ENCODE assay signal across 11 cellular contexts in the genomic region with DNA sequence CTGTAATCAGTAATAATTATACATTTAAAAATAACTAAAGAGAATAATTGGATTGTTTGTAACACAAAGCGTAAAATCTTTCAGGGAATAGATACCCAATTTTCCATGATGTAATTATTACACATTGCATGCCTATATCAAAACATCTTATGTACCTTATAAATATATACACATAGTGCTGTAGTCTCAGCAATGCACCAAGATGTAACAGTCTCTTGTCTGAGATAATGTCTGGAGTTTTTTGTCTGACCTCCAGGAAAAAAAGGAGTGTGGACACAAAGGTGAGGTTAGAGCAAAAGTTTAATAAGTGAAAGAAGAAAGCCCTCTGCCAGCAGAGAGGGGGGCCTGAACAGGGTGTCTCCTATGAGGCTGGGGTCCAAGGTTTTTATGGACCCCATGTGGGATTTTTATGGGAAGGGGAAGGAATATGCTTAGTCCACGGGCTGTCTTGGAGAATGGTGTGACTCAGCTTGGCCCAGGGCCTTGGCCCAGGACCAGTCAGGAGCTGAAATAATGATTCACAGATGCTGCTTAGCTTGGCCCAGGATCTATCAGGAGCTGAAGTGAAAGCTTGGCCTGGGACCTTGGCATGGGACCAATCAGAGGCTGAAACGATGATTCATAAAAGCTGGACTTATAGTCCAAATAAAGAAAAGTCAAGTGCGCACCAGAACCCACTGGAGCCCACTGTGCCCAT.
DNase-seq lines count a peak whose midpoint lies in the region; ATAC-seq and TF ChIP-seq lines count a peak whose summit lies in the region.
"Had no signal": no experiment of that assay in that cellular context is flagged by ENCODE, and none has a peak within 500 bp of the region (broad histone marks: within the 10 kb centered on the region; RNA-seq: fewer than 3 reads in every experiment).

No MANE protein-coding gene starts in this region.

- no peaks in the 10 kb centered on the region for H3K9me2 ChIP-seq in HCT116 (ENCODE audit: insufficient read depth)

- no peaks in the 10 kb centered on the region for H3K27me3 ChIP-seq in HCT116 (ENCODE audit: insufficient read depth, low read length)
- no peaks in the 10 kb centered on the region for H3K27me3 ChIP-seq in body of pancreas
- H3K27me3 ChIP-seq in kidney epithelial cell (ENCODE audit: control insufficient read depth, insufficient read depth, low read length) = no peaks in the 10 kb centered on the region
- H3K27me3 ChIP-seq in stomach smooth muscle (ENCODE audit: control insufficient read depth in 1 of 2, insufficient read depth in 2 of 2, low read length in 2 of 2) = no peaks in the 10 kb centered on the region
- H3K27me3 ChIP-seq in A673 (replicated peaks; ENCODE audit: insufficient read depth, low read depth, low read length, poor library complexity) = no peaks in the 10 kb centered on the region

- no peaks in the 10 kb centered on the region for H3K36me3 Mint-ChIP-seq in activated T-cell treated with anti-CD3 and anti-CD28 coated beads, Interleukin-2, amount 50 U/mL, for 72 hours (ENCODE audit: insufficient read depth in 2 of 2)
- H3K36me3 Mint-ChIP-seq: activated naive CD8-positive, alpha-beta T cell had no signal

- no peak overlapping the region for H3K27ac ChIP-seq in HCT116 (ENCODE audit: low read depth, low read length)
- peak overlapping the region in 2 of 4 donors; percentile 8 to 31 for H3K27ac ChIP-seq in body of pancreas
- peak overlapping the region; percentile 43 for H3K27ac ChIP-seq in stomach smooth muscle (ENCODE audit: low read length)
- no peak overlapping the region for H3K27ac ChIP-seq in A673 (ENCODE audit: low read depth, low read length, poor library complexity, severe bottlenecking)

- no peaks in the 10 kb centered on the region for H4K20me1 ChIP-seq in HCT116 (ENCODE audit: insufficient read depth)

- CTCF ChIA-PET in HCT116 (lab: Charles Lee) = no interaction called here
- CTCF ChIA-PET in A673 (lab: Charles Lee) = no interaction called here

- no peaks in the 10 kb centered on the region for H3K79me2 ChIP-seq in HCT116 (ENCODE audit: insufficient read depth, low read length)

- TF ChIP-seq POLR2A in HCT116 (IDR thresholded peaks at IDR 0.05; ENCODE audit: borderline replicate concordance, extremely low read depth, insufficient read depth, insufficient read length) (no peak), body of pancreas (IDR thresholded peaks at IDR 0.05) (no peak)

- H3K27ac Mint-ChIP-seq in activated T-cell treated with anti-CD3 and anti-CD28 coated beads, Interleukin-2, amount 50 U/mL, for 72 hours = no peak overlapping the region
- H3K27ac Mint-ChIP-seq: activated naive CD8-positive, alpha-beta T cell; T-helper 17 cell had no signal

- peaks cover 14 to 17% of the 10 kb centered on the region in 2 experiments for H3K4me1 ChIP-seq in HCT116 (ENCODE audit: control insufficient read depth in 1 of 2, insufficient read depth in 2 of 2, low read length in 2 of 2)
- H3K4me1 ChIP-seq in body of pancreas = peaks cover 7% of the 10 kb centered on the region
- peaks cover 7% of the 10 kb centered on the region for H3K4me1 ChIP-seq in stomach smooth muscle (ENCODE audit: control insufficient read depth, insufficient read depth, low read length)
- H3K4me1 ChIP-seq in A673 (ENCODE audit: insufficient read depth, low read length, poor library complexity, severe bottlenecking) = peaks cover 6% of the 10 kb centered on the region
- H3K4me1 ChIP-seq: HAP-1 had no signal

- TF ChIP-seq CTCF in HCT116 (IDR thresholded peaks at IDR 0.05 in 2 of 3, conservative IDR thresholded peaks at IDR 0.05 in 1 of 3; ENCODE audit: borderline replicate concordance in 1 of 3, insufficient read depth in 1 of 3, low read depth in 2 of 3, low read length in 2 of 3) = no peak
- TF ChIP-seq CTCF in body of pancreas (IDR thresholded peaks at IDR 0.05) = no peak
- TF ChIP-seq CTCF in kidney epithelial cell (IDR thresholded peaks at IDR 0.05; ENCODE audit: insufficient read depth, low read length, poor library complexity, severe bottlenecking) = no peak
- TF ChIP-seq CTCF in A673 (conservative IDR thresholded peaks at IDR 0.05; ENCODE audit: low read depth, low read length) = no peak

- RAD21 ChIA-PET in HCT116 (lab: Charles Lee; ENCODE audit: low non-redundant PET in 1 of 2, low total read pairs in 2 of 2, uncharacterized antibody in 2 of 2, unreplicated experiment in 2 of 2) = no interaction called here

- H3K36me3 ChIP-seq in HCT116 (ENCODE audit: control insufficient read depth in 1 of 2, insufficient read depth in 2 of 2, low read length in 2 of 2) = no peaks in the 10 kb centered on the region
- no peaks in the 10 kb centered on the region for H3K36me3 ChIP-seq in body of pancreas (replicated peaks in 1 of 2; ENCODE audit: insufficient read depth in 1 of 2, low read depth in 2 of 2)
- H3K36me3 ChIP-seq in kidney epithelial cell (ENCODE audit: control insufficient read depth, insufficient read depth, low read length) = no peaks in the 10 kb centered on the region
- no peaks in the 10 kb centered on the region for H3K36me3 ChIP-seq in stomach smooth muscle (ENCODE audit: control insufficient read depth in 2 of 2, insufficient read depth in 2 of 2, low read length in 2 of 2)
- no peaks in the 10 kb centered on the region for H3K36me3 ChIP-seq in A673 (ENCODE audit: insufficient read depth, low read length, poor library complexity, severe bottlenecking)
- H3K36me3 ChIP-seq: HAP-1 had no signal

- H3K27me3 Mint-ChIP-seq in activated T-cell treated with anti-CD3 and anti-CD28 coated beads, Interleukin-2, amount 50 U/mL, for 72 hours (ENCODE audit: low read depth) = no peaks in the 10 kb centered on the region
- H3K27me3 Mint-ChIP-seq: activated naive CD8-positive, alpha-beta T cell; T-helper 17 cell had no signal

- POLR2A ChIA-PET in HCT116 (lab: Charles Lee) = no interaction called here
- POLR2A ChIA-PET in A673 (lab: Charles Lee; ENCODE audit: low non-redundant PET) = no interaction called here

- no peak for TF ChIP-seq RAD21 in HCT116 (IDR thresholded peaks at IDR 0.05; ENCODE audit: low read depth)

- no peak overlapping the region for H3K4me3 Mint-ChIP-seq in activated T-cell treated with anti-CD3 and anti-CD28 coated beads, Interleukin-2, amount 50 U/mL, for 72 hours
- H3K4me3 Mint-ChIP-seq: activated naive CD8-positive, alpha-beta T cell; T-helper 17 cell had no signal

- peaks cover 3 to 4% of the 10 kb centered on the region in 2 donors for H3K9me3 Mint-ChIP-seq in activated T-cell treated with anti-CD3 and anti-CD28 coated beads, Interleukin-2, amount 50 U/mL, for 72 hours

- no peaks in the 10 kb centered on the region for H3K4me1 Mint-ChIP-seq in activated T-cell treated with anti-CD3 and anti-CD28 coated beads, Interleukin-2, amount 50 U/mL, for 72 hours (ENCODE audit: low read depth)
- H3K4me1 Mint-ChIP-seq: T-helper 17 cell had no signal

- no peaks in the 10 kb centered on the region for H3K9me3 ChIP-seq in HCT116 (ENCODE audit: control insufficient read depth in 1 of 2, insufficient read depth in 1 of 2, low read depth in 1 of 2, low read length in 2 of 2)
- H3K9me3 ChIP-seq in body of pancreas = no peaks in the 10 kb centered on the region
- H3K9me3 ChIP-seq in stomach smooth muscle (ENCODE audit: control insufficient read depth in 2 of 2, low read length in 2 of 2) = peaks cover 0 to 3% of the 10 kb centered on the region in 2 donors
- no peaks in the 10 kb centered on the region for H3K9me3 ChIP-seq in A673 (ENCODE audit: low read depth, low read length, poor library complexity, severe bottlenecking)
- H3K9me3 ChIP-seq: HAP-1 had no signal

- H3K4me3 ChIP-seq in HCT116 (replicated peaks in 1 of 2; ENCODE audit: low read depth in 1 of 2, low read length in 2 of 2) = no peak overlapping the region
- no peak overlapping the region for H3K4me3 ChIP-seq in body of pancreas
- H3K4me3 ChIP-seq in kidney epithelial cell (ENCODE audit: low read depth, low read length) = no peak overlapping the region
- peak overlapping the region; percentile 31 to 47 for H3K4me3 ChIP-seq in stomach smooth muscle (ENCODE audit: low read length in 2 of 2)
- H3K4me3 ChIP-seq in A673 (ENCODE audit: low read depth, low read length, poor library complexity, severe bottlenecking) = no peak overlapping the region
- H3K4me3 ChIP-seq: HAP-1 had no signal

- WGBS in body of pancreas, 2 donors = 32 to 38% methylated on average over 4 of the region's 4 CpGs

- peak; percentile 89 for DNase-seq in HCT116 (ENCODE audit: low read depth, low spot score)
- DNase-seq in body of pancreas = peak; percentile 72 to 94 (median 84)
- DNase-seq in kidney epithelial cell (ENCODE audit: low read depth) = peak; percentile 90
- no peak for DNase-seq in A673 (ENCODE audit: low spot score)
- DNase-seq in activated CD4-positive, alpha-beta T cell treated with anti-CD3 and anti-CD28 coated beads, Interleukin-2, amount 50 U/mL, for 48 hours = no peak
- no peak for DNase-seq in activated T-cell treated with anti-CD3 and anti-CD28 coated beads, Interleukin-2, amount 50 U/mL, for 72 hours
- DNase-seq: T-helper 17 cell had no signal

- ATAC-seq in HCT116 (peak; percentile 99), body of pancreas (peak; percentile 95), HG02973 (IDR thresholded peaks at IDR 0.05; ENCODE audit: unreplicated experiment) (no peak)
- ATAC-seq in activated T-cell treated with anti-CD3 and anti-CD28 coated beads, Interleukin-2, amount 50 U/mL, for 72 hours (replicated peaks in 1 of 2) = no peak
- ATAC-seq: T-helper 17 cell had no signal

- H2AFZ ChIP-seq in HCT116 (ENCODE audit: low read depth, low read length, poor library complexity, severe bottlenecking) = no peak overlapping the region

- BruUV-seq in HCT116 (replicated peaks; lab: Mats Ljungman, UMichigan) (no TSS peak), A673 (replicated peaks; lab: Mats Ljungman, UMichigan) (no TSS peak)

- no peak overlapping the region for H3K9ac ChIP-seq in HCT116 (ENCODE audit: low read length)
- H3K9ac ChIP-seq in stomach smooth muscle (ENCODE audit: low read length in 2 of 2) = peak overlapping the region in 1 of 2 donors; percentile 29

- H3K4me2 ChIP-seq in HCT116 (ENCODE audit: low read length) = peak overlapping the region; percentile 58

- intact Hi-C loops in HCT116 (cut with micrococcal nuclease) = loop anchor here (5.0 kb wide), 1 partner anchor 53 kb away; no protein-coding TSS in a partner anchor
- intact Hi-C loops in body of pancreas (cut with DNase I) = no loop called here
- intact Hi-C loops in A673 (cut with micrococcal nuclease; ENCODE audit: unreplicated experiment) = no loop called here

TF ChIP-seq in HCT116, 20 proteins besides CTCF, POLR2A, EP300 and RAD21 (continues in another document):
- TF ChIP-seq CEBPB (IDR thresholded peaks at IDR 0.05; ENCODE audit: low read depth) = peak; percentile 47

Comparison
In these comparisons a context has a peak if more than half of its experiments do, and no peak if none do; other contexts are left out.
1. ATAC-seq: peak in HCT116 (single experiment) and body of pancreas (single experiment); none in HG02973 (single experiment) and activated T-cell treated with anti-CD3 and anti-CD28 coated beads, Interleukin-2, amount 50 U/mL, for 72 hours (0 of 2).
2. DNase-seq: peak in HCT116 (single experiment), body of pancreas (4 of 4) and kidney epithelial cell (single experiment); none in A673 (single experiment), activated CD4-positive, alpha-beta T cell treated with anti-CD3 and anti-CD28 coated beads, Interleukin-2, amount 50 U/mL, for 48 hours (0 of 2) and activated T-cell treated with anti-CD3 and anti-CD28 coated beads, Interleukin-2, amount 50 U/mL, for 72 hours (0 of 2).
3. H3K4me3 ChIP-seq: peak in stomach smooth muscle (2 of 2); none in HCT116 (0 of 2), body of pancreas (0 of 2), kidney epithelial cell (single experiment) and A673 (single experiment).